ENCODE assay signal across 22 cellular contexts in the genomic region with DNA sequence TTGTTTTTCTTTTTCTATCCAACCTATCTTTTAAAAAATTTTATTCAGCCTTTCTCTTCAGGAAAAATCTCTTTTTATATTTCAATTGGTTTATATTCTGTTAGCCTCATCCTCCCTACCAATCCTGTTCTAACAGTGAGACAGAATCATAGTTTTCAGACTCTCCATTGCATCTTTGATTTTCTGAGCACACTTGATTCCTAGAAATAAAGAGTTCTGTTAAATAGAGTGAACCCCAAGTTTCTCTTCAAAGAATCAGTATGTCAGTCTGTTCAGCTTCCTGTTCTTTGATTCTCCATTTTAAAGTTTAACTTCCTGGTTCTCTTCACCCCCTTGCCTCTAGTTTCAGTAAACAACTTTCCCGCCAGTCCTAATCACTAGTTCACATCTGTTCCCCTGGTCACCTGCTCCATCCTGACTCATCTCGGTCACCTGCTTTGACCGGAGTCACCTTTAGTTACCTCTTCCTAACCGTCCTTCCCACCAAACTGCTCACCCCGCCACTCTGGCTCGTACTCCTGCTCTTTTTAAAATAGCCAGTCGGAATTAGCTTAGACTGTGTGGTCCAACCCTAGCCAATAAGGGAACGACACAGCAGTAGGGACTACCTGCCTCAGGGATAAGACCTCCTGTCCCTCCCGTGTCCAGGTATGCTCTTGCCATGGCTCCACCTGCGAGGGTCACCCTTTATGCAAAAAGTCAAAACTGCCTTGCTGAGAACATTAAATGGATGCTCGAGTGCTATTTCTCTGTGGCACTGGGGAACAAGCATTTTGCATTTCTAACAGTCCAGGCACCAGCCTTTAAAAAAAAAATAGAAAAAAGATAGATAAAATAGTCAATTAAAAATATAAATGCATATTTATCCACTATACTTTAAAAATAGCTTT. TPM values are rescaled to one million over a fixed set of nuclear protein-coding genes. Genes with fewer than 3 reads are reported as not detected.
DNase-seq lines count a peak whose midpoint lies in the region; ATAC-seq lines count a peak whose summit lies in the region.
"Had no signal": no experiment of that assay in that cellular context is flagged by ENCODE, and none has a peak within 500 bp of the region (broad histone marks: within the 10 kb centered on the region; RNA-seq: fewer than 3 reads in every experiment).

No MANE protein-coding gene starts in this region.

- peaks cover 16% of the 10 kb centered on the region for H3K9me3 Mint-ChIP-seq in activated naive CD4-positive, alpha-beta T cell treated with anti-CD3 and anti-CD28 coated beads, Interleukin-2, amount 50 U/mL, for 24 hours
- H3K9me3 Mint-ChIP-seq in effector memory CD8-positive, alpha-beta T cell = no peaks in the 10 kb centered on the region
- H3K9me3 Mint-ChIP-seq: type B pancreatic cell had no signal

- H3K4me3 Mint-ChIP-seq in activated naive CD4-positive, alpha-beta T cell treated with anti-CD3 and anti-CD28 coated beads, Interleukin-2, amount 50 U/mL, for 24 hours = peak overlapping the region; percentile 11
- no peak overlapping the region for H3K4me3 Mint-ChIP-seq in T-helper 17 cell
- H3K4me3 Mint-ChIP-seq in effector memory CD8-positive, alpha-beta T cell = no peak overlapping the region
- H3K4me3 Mint-ChIP-seq: activated T-cell treated with anti-CD3 and anti-CD28 coated beads, Interleukin-2, amount 50 U/mL, for 4 hours; type B pancreatic cell had no signal

- H3K27ac Mint-ChIP-seq in activated naive CD4-positive, alpha-beta T cell treated with anti-CD3 and anti-CD28 coated beads, Interleukin-2, amount 50 U/mL, for 24 hours = peak overlapping the region; percentile 81
- H3K27ac Mint-ChIP-seq in T-helper 17 cell = peak overlapping the region; percentile 2
- H3K27ac Mint-ChIP-seq in effector memory CD8-positive, alpha-beta T cell = peak overlapping the region; percentile 52 to 77
- H3K27ac Mint-ChIP-seq: type B pancreatic cell had no signal

- peaks cover 29% of the 10 kb centered on the region for H3K4me1 Mint-ChIP-seq in activated naive CD4-positive, alpha-beta T cell treated with anti-CD3 and anti-CD28 coated beads, Interleukin-2, amount 50 U/mL, for 24 hours
- peaks cover 4% of the 10 kb centered on the region for H3K4me1 Mint-ChIP-seq in T-helper 17 cell
- peaks cover 5 to 6% of the 10 kb centered on the region in 2 donors for H3K4me1 Mint-ChIP-seq in effector memory CD8-positive, alpha-beta T cell (ENCODE audit: low read depth in 2 of 2)

- no peaks in the 10 kb centered on the region for H3K9me3 ChIP-seq in T-helper 17 cell (ENCODE audit: control insufficient read depth, low read length, poor library complexity, severe bottlenecking)
- H3K9me3 ChIP-seq: neutrophil had no signal

- ATAC-seq in T-helper 17 cell = no peak
- ATAC-seq in effector memory CD8-positive, alpha-beta T cell (replicated peaks) = no peak
- ATAC-seq: activated CD4-positive, CD25-positive, alpha-beta regulatory T cell treated with anti-CD3 and anti-CD28 coated beads, Interleukin-2, amount 50 U/mL, for 24 hours; activated T-cell treated with anti-CD3 and anti-CD28 coated beads, Interleukin-2, amount 50 U/mL, for 4 hours; left ventricle myocardium superior had no signal

- peaks cover 29% of the 10 kb centered on the region for H3K36me3 Mint-ChIP-seq in activated naive CD4-positive, alpha-beta T cell treated with anti-CD3 and anti-CD28 coated beads, Interleukin-2, amount 50 U/mL, for 24 hours
- H3K36me3 Mint-ChIP-seq in T-helper 17 cell (ENCODE audit: low read depth) = peaks cover 5% of the 10 kb centered on the region
- peaks cover 20% of the 10 kb centered on the region for H3K36me3 Mint-ChIP-seq in effector memory CD8-positive, alpha-beta T cell (ENCODE audit: insufficient read depth)

- H3K27me3 Mint-ChIP-seq in activated naive CD4-positive, alpha-beta T cell treated with anti-CD3 and anti-CD28 coated beads, Interleukin-2, amount 50 U/mL, for 24 hours = no peaks in the 10 kb centered on the region
- H3K27me3 Mint-ChIP-seq in T-helper 17 cell = no peaks in the 10 kb centered on the region
- H3K27me3 Mint-ChIP-seq in effector memory CD8-positive, alpha-beta T cell = no peaks in the 10 kb centered on the region
- H3K27me3 Mint-ChIP-seq: type B pancreatic cell had no signal

- no peak for DNase-seq in activated naive CD4-positive, alpha-beta T cell (lab: John Stamatoyannopoulos, UW)
- DNase-seq in T-helper 17 cell (no peak), inferior parietal cortex (ENCODE audit: extremely low spot score) (no peak), T1000 (lab: John Stamatoyannopoulos, UW) (no peak), NOMO-1 treated with DMSO at 0.1 percent for 48 hours (lab: John Stamatoyannopoulos, UW; ENCODE audit: unreplicated experiment) (no peak)
- DNase-seq in effector memory CD8-positive, alpha-beta T cell = no peak
- DNase-seq in stimulated activated CD4-positive, alpha-beta T cell treated with anti-CD3 and anti-CD28 coated beads, Interleukin-2, amount 100 ng/mL, for 24 hours = no peak
- DNase-seq: activated T-cell treated with anti-CD3 and anti-CD28 coated beads, Interleukin-2, amount 50 U/mL, for 4 hours; amygdala; caudate nucleus; effector CD8-positive, alpha-beta T cell; Karpas-422; left ventricle myocardium superior; NCI-H1092; NCI-H2081 treated with DMSO at 0.1 percent for 48 hours; NCI-H510A treated with DMSO at 0.1 percent for 48 hours; retina; SHP77 treated with DMSO at 0.1 percent for 48 hours had no signal

RNA-seq across cellular contexts. Expression of gene DDX51, which starts 48.4 kb away (rescaled TPM):
- 10 to 100 TPM; 38.2 to 40.9 TPM for total RNA-seq in T-helper 17 cell

RNA-seq across cellular contexts. Expression of gene NOC4L, which starts 48.5 kb away (rescaled TPM):
- 10 to 100 TPM; 20.7 to 21.6 TPM for total RNA-seq in T-helper 17 cell

Comparison
In these comparisons a context has a peak if more than half of its experiments do, and no peak if none do; other contexts are left out.
1. H3K27ac Mint-ChIP-seq: peak in every context shown above with its lines; median percentile 81 in activated naive CD4-positive, alpha-beta T cell treated with anti-CD3 and anti-CD28 coated beads, Interleukin-2, amount 50 U/mL, for 24 hours; 64 in effector memory CD8-positive, alpha-beta T cell; 2 in T-helper 17 cell.